In the genomic region with DNA sequence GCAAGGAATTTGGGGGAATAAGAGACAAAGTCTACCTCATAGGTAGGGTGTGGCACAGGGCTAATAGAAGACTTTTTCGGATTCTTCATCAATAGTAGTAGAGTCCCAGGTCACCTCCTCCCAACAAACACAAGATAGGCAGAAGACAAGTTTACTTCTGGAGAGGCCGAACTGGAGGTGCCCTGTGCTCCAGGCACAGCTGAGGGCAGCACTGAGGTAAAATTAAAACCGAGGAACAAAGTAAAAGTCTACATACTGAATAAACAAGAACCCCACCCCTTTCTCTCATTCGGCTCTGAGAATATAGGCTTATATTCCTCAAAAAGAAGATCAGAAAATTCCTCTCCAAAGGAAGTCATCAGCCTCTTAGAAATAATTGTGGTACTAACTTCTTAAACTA, we compare ENCODE assay signal across 29 cellular contexts.
A peak's percentile ranks its signal among the peaks of the same experiment; 100 is the strongest.
DNase-seq lines count a peak whose midpoint lies in the region; ATAC-seq and TF ChIP-seq lines count a peak whose summit lies in the region.
"Had no signal": no experiment of that assay in that cellular context is flagged by ENCODE, and none has a peak within 500 bp of the region (broad histone marks: within the 10 kb centered on the region; RNA-seq: fewer than 3 reads in every experiment).

No MANE protein-coding gene starts in this region.

- TF ChIP-seq CTCF in BJ (IDR thresholded peaks at IDR 0.05; ENCODE audit: insufficient read depth, low read depth, low read length) (peak; percentile 4; the same call in 1 of the 2 replicates), OCI-LY3 (IDR thresholded peaks at IDR 0.05; ENCODE audit: low read depth, low read length) (peak; percentile 10; the same call in 1 of the 2 replicates), fibroblast of the aortic adventitia (IDR thresholded peaks at IDR 0.05; ENCODE audit: insufficient read depth, low read length) (peak; percentile 8)

- no peaks in the 10 kb centered on the region for H3K9me3 ChIP-seq in OCI-LY3 (ENCODE audit: insufficient read depth, low read length)
- H3K9me3 ChIP-seq: esophagus squamous epithelium, psoas muscle, tibial artery had no signal

- H3K27ac ChIP-seq in ACC112 (ENCODE audit: low read depth, low read length) (no peak overlapping the region), OCI-LY3 (ENCODE audit: low read length) (no peak overlapping the region)
- H3K27ac ChIP-seq: esophagus squamous epithelium, psoas muscle, stomach, tibial artery had no signal

- H2AFZ ChIP-seq in ACC112 (ENCODE audit: low read length, unreplicated experiment): peak overlapping the region; percentile 38
- no peak overlapping the region for H2AFZ ChIP-seq in OCI-LY3 (ENCODE audit: low read depth, low read length)

- POLR2A ChIA-PET in BJ (lab: Charles Lee): no interaction called here

- H3K27me3 ChIP-seq in ACC112 (ENCODE audit: insufficient read depth, low read length) (no peaks in the 10 kb centered on the region), BJ (ENCODE audit: control insufficient read depth, insufficient read depth, low read length) (peaks cover 7% of the 10 kb centered on the region), OCI-LY3 (ENCODE audit: low read depth, low read length) (no peaks in the 10 kb centered on the region)
- H3K27me3 ChIP-seq: dorsolateral prefrontal cortex, esophagus squamous epithelium, stomach, tibial artery had no signal

- no peaks in the 10 kb centered on the region for H4K20me1 ChIP-seq in OCI-LY3 (ENCODE audit: insufficient read depth, low read length)

- H3K4me1 ChIP-seq in ACC112 (ENCODE audit: control insufficient read depth, insufficient read depth, low read length, unreplicated experiment) (no peaks in the 10 kb centered on the region), OCI-LY3 (ENCODE audit: low read length) (no peaks in the 10 kb centered on the region)
- H3K4me1 ChIP-seq: esophagus squamous epithelium, psoas muscle, stomach, tibial artery had no signal

- H3K79me2 ChIP-seq in ACC112 (ENCODE audit: control insufficient read depth, insufficient read depth, low read length, unreplicated experiment) (no peaks in the 10 kb centered on the region), OCI-LY3 (ENCODE audit: low read length) (no peaks in the 10 kb centered on the region)

- CTCF ChIA-PET in BJ (lab: Yijun Ruan, JAX): interaction anchor here (1.1 to 1.3 kb wide), 2 partner anchors 10 to 208 kb away, joined by 3 read pairs; no protein-coding TSS in a partner anchor

- ATAC-seq in HG03432 (IDR thresholded peaks at IDR 0.05; ENCODE audit: unreplicated experiment): no peak
- ATAC-seq: activated CD4-positive, CD25-positive, alpha-beta regulatory T cell treated with anti-CD3 and anti-CD28 coated beads, Interleukin-2, amount 50 U/mL, for 24 hours; activated CD8-positive, alpha-beta memory T cell treated with anti-CD3 and anti-CD28 coated beads, Interleukin-2, amount 10 ng/mL, durations not matched to agents 7 days and 5 days; GM12878; naive thymus-derived CD8-positive, alpha-beta T cell; psoas muscle; SK-N-SH treated with all-trans-retinoic acid at 6 μM for 48 hours had no signal

- no peak overlapping the region for H3K4me3 ChIP-seq in ACC112 (ENCODE audit: low read depth, low read length)
- no peak overlapping the region for H3K4me3 ChIP-seq in BJ (ENCODE audit: low read depth, low read length)
- H3K4me3 ChIP-seq in OCI-LY3 (ENCODE audit: low read length): no peak overlapping the region
- H3K4me3 ChIP-seq in fibroblast of the aortic adventitia (ENCODE audit: low read depth, low read length): no peak overlapping the region
- H3K4me3 ChIP-seq: dorsolateral prefrontal cortex, esophagus squamous epithelium, GM12878, lung, psoas muscle, stomach, tibial artery had no signal

- DNase-seq in BJ (ENCODE audit: low read depth): no peak
- DNase-seq in fibroblast of the aortic adventitia (ENCODE audit: low read depth): no peak
- DNase-seq in SHP77 treated with DMSO at 0.1 percent for 48 hours (lab: John Stamatoyannopoulos, UW): no peak
- DNase-seq in NK-92 (lab: John Stamatoyannopoulos, UW; ENCODE audit: unreplicated experiment): no peak
- DNase-seq: activated CD4-positive, alpha-beta T cell treated with anti-CD3 and anti-CD28 coated beads, Interleukin-2, amount 50 U/mL, for 4 hours; activated CD8-positive, alpha-beta memory T cell treated with anti-CD3 and anti-CD28 coated beads, Interleukin-2, amount 10 ng/mL, durations not matched to agents 7 days and 5 days; activated T-cell treated with anti-CD3 and anti-CD28 coated beads, Interleukin-2, amount 50 U/mL, for 48 hours; CD4-positive, CD25-positive, alpha-beta regulatory T cell; dorsolateral prefrontal cortex; EL; esophagus squamous epithelium; H7; naive thymus-derived CD8-positive, alpha-beta T cell; NCI-H1417 treated with DMSO at 0.1 percent for 48 hours; NCI-H2081 treated with DMSO at 0.1 percent for 48 hours; NCI-H345; NCI-H748 treated with DMSO at 0.1 percent for 48 hours; psoas muscle; RPMI8226; stimulated activated CD4-positive, alpha-beta T cell treated with anti-CD3 and anti-CD28 coated beads, Interleukin-4, amount 100 ng/mL, for 1 hour; stomach; tibial artery had no signal

- H3K4me2 ChIP-seq in OCI-LY3 (ENCODE audit: low read length): no peak overlapping the region

- no peak overlapping the region for H3K9ac ChIP-seq in OCI-LY3 (ENCODE audit: low read length)

- H3K36me3 ChIP-seq in ACC112 (ENCODE audit: insufficient read depth, low read length): no peaks in the 10 kb centered on the region
- H3K36me3 ChIP-seq in BJ (ENCODE audit: control insufficient read depth, insufficient read depth, low read length): no peaks in the 10 kb centered on the region
- no peaks in the 10 kb centered on the region for H3K36me3 ChIP-seq in OCI-LY3 (replicated peaks; ENCODE audit: low read depth, low read length)
- H3K36me3 ChIP-seq: esophagus squamous epithelium, stomach, tibial artery had no signal
